In the genomic region with DNA sequence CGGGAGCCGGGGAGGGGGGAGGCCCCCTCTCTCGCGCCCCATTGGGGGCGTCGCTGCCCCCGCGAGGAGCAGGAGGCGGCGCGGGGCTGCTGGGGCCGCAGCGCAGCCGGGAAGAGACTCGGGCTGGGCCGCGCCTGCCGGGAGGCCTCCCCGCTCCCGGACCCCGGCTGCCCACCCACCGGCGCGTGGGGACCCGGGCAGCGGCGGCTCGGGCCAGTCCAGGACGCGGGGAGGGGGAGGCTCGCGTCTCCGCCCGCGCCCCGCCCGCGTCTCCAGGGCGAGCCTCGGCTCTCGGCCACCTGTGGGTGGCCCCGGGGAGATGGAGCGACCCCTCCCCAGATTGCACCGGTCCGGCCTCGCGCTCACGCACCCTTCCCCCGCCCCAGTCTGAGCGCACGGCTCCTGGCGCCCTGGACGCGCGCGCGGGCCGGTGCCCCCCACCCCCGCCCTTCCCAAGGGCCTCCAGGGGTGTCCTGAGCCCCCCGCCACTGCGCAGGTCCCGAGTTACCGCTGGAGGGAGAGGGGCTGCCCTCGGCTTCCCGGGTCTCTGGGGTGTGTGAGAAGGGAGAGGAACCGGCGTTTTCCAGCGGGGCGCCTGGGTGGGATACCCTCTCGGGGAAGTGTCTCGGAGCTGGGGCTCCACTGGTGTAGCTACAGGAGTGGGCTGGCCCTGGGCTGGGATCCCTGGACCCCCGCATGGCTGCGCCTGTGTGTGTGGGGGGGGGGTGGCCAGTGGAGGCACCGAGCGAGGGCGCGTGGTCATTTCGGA, we compare ENCODE assay signal across 10 cellular contexts. TPM values are rescaled to one million over a fixed set of nuclear protein-coding genes. Genes with fewer than 3 reads are reported as not detected.
DNase-seq lines count a peak whose midpoint lies in the region; TF ChIP-seq lines count a peak whose summit lies in the region.
"Had no signal": no experiment of that assay in that cellular context is flagged by ENCODE, and none has a peak within 500 bp of the region (broad histone marks: within the 10 kb centered on the region; RNA-seq: fewer than 3 reads in every experiment).

No MANE protein-coding gene starts in this region.

- H3K9me3 Mint-ChIP-seq in CD8-positive, alpha-beta memory T cell = peaks cover 0 to 2% (median 0%) of the 10 kb centered on the region in 5 donors

- H3K27ac Mint-ChIP-seq in CD8-positive, alpha-beta memory T cell = no peak overlapping the region
- H3K27ac Mint-ChIP-seq: naive thymus-derived CD4-positive, alpha-beta T cell had no signal

- H3K4me1 ChIP-seq in CD8-positive, alpha-beta memory T cell (ENCODE audit: insufficient read depth, low read length) = peaks cover 4% of the 10 kb centered on the region

- peaks cover 0 to 5% (median 4%) of the 10 kb centered on the region in 3 donors for H3K4me1 Mint-ChIP-seq in CD8-positive, alpha-beta memory T cell

- H3K27me3 Mint-ChIP-seq in CD8-positive, alpha-beta memory T cell = peaks cover 31 to 36% of the 10 kb centered on the region in 2 donors

- no peaks in the 10 kb centered on the region for H3K9me3 ChIP-seq in CD8-positive, alpha-beta memory T cell (ENCODE audit: low read length)

- POLR2A ChIA-PET in CD8-positive, alpha-beta memory T cell (lab: Charles Lee) = no interaction called here

- H3K4me3 ChIP-seq in HFF-Myc (replicated peaks; ENCODE audit: low read depth, low read length) = peak overlapping the region; percentile 15; the same call in 1 of the 2 replicates
- peak overlapping the region; percentile 60 for H3K4me3 ChIP-seq in kidney epithelial cell (ENCODE audit: low read depth, low read length)
- peak overlapping the region; percentile 33 to 65 (median 41) for H3K4me3 ChIP-seq in skin epidermis
- H3K4me3 ChIP-seq in CD8-positive, alpha-beta memory T cell (ENCODE audit: low read length) = no peak overlapping the region

- no peak for DNase-seq in HFF-Myc (ENCODE audit: extremely low read depth, low read depth)
- peak in 1 of 61 donors; percentile 53 for DNase-seq in caudate nucleus (lab: John Stamatoyannopoulos, UW)
- DNase-seq in kidney epithelial cell (ENCODE audit: low read depth) = no peak
- DNase-seq in activated naive CD4-positive, alpha-beta T cell (lab: John Stamatoyannopoulos, UW) = no peak
- DNase-seq in NCI-H2081 treated with DMSO at 0.1 percent for 48 hours (lab: John Stamatoyannopoulos, UW) = no peak
- no peak for DNase-seq in NCI-H82 (lab: John Stamatoyannopoulos, UW)
- no peak for DNase-seq in CD8-positive, alpha-beta memory T cell
- DNase-seq: naive thymus-derived CD4-positive, alpha-beta T cell had no signal

- H3K27ac ChIP-seq in caudate nucleus (ENCODE audit: low read depth, low read length) (peak overlapping the region; percentile 80), skin epidermis (peak overlapping the region in 15 of 21 experiments; percentile 19 to 89 (median 78))
- no peak overlapping the region for H3K27ac ChIP-seq in CD8-positive, alpha-beta memory T cell (ENCODE audit: low read depth, low read length)

- H3K4me3 Mint-ChIP-seq in CD8-positive, alpha-beta memory T cell = no peak overlapping the region

- H3K27me3 ChIP-seq in kidney epithelial cell (ENCODE audit: control insufficient read depth, insufficient read depth, low read length) = peaks cover 6% of the 10 kb centered on the region
- H3K27me3 ChIP-seq in CD8-positive, alpha-beta memory T cell (ENCODE audit: insufficient read depth, low read length, poor library complexity, severe bottlenecking) = peaks cover 8% of the 10 kb centered on the region

- H3K36me3 ChIP-seq in kidney epithelial cell (ENCODE audit: control insufficient read depth, insufficient read depth, low read length) = no peaks in the 10 kb centered on the region
- no peaks in the 10 kb centered on the region for H3K36me3 ChIP-seq in CD8-positive, alpha-beta memory T cell (ENCODE audit: insufficient read depth, low read length)

- CTCF ChIA-PET in CD8-positive, alpha-beta memory T cell (lab: Charles Lee) = no interaction called here

- TF ChIP-seq CTCF in HFF-Myc (IDR thresholded peaks at IDR 0.05; ENCODE audit: low read depth, low read length, missing control alignments) (no peak), kidney epithelial cell (IDR thresholded peaks at IDR 0.05; ENCODE audit: insufficient read depth, low read length, poor library complexity, severe bottlenecking) (no peak)

- peaks cover 0 to 2% (median 0%) of the 10 kb centered on the region in 3 donors for H3K36me3 Mint-ChIP-seq in CD8-positive, alpha-beta memory T cell
- H3K36me3 Mint-ChIP-seq: naive thymus-derived CD4-positive, alpha-beta T cell had no signal

RNA-seq across cellular contexts. Expression of gene PALM, which starts 0.6 kb away (rescaled TPM):
- 42.8 and 49.8 TPM in 2 replicates for total RNA-seq in kidney epithelial cell
- total RNA-seq in CD8-positive, alpha-beta memory T cell = not detected
- polyA plus RNA-seq in CD8-positive, alpha-beta memory T cell = not detected
- polyA plus RNA-seq: naive thymus-derived CD4-positive, alpha-beta T cell had no signal

RNA-seq across cellular contexts. Expression of gene PRSS57, which starts 14.1 kb away (rescaled TPM):
- not detected in 2 replicates for total RNA-seq in kidney epithelial cell
- not detected for total RNA-seq in CD8-positive, alpha-beta memory T cell
- not detected for polyA plus RNA-seq in CD8-positive, alpha-beta memory T cell
- total RNA-seq: bronchial epithelial cell had no signal
- polyA plus RNA-seq: naive thymus-derived CD4-positive, alpha-beta T cell had no signal

RNA-seq across cellular contexts. Expression of gene FSTL3, which starts 33.2 kb away (rescaled TPM):
- total RNA-seq in kidney epithelial cell = 378 and 504 TPM in 2 replicates
- total RNA-seq in CD8-positive, alpha-beta memory T cell = 1 to 10 TPM; 7.7 to 8.0 TPM
- polyA plus RNA-seq in CD8-positive, alpha-beta memory T cell = 0.81 TPM

RNA-seq across cellular contexts. Expression of gene MISP, which starts 41.5 kb away (rescaled TPM):
- 45.6 and 52.4 TPM in 2 replicates for total RNA-seq in kidney epithelial cell
- total RNA-seq in CD8-positive, alpha-beta memory T cell = not detected
- not detected for polyA plus RNA-seq in CD8-positive, alpha-beta memory T cell
- total RNA-seq: naive thymus-derived CD4-positive, alpha-beta T cell had no signal
- polyA plus RNA-seq: naive thymus-derived CD4-positive, alpha-beta T cell had no signal

RNA-seq across cellular contexts. Expression of gene RNF126, which starts 46.4 kb away (rescaled TPM):
- total RNA-seq in kidney epithelial cell = 77.6 and 107 TPM in 2 replicates
- total RNA-seq in CD8-positive, alpha-beta memory T cell = 10 to 100 TPM; 89.6 to 95.5 TPM
- polyA plus RNA-seq in CD8-positive, alpha-beta memory T cell = 100.0 TPM

Comparison
In these comparisons a context has a peak if more than half of its experiments do, and no peak if none do; other contexts are left out.
1. RNA of gene PALM, which starts 0.6 kb away (total RNA-seq): 42.8 to 49.8 TPM in kidney epithelial cell; not detected in CD8-positive, alpha-beta memory T cell; every median in the first group is over 10 times any median in the second.
2. RNA of gene FSTL3, which starts 33.2 kb away (total RNA-seq): 378 to 504 TPM in kidney epithelial cell; 7.7 to 8.0 TPM in CD8-positive, alpha-beta memory T cell; every median in the first group is over 10 times any median in the second.